In genomic region chr10:92849234-92849525, GRCh38 we compare ENCODE assay signal across 8 cellular contexts. TPM values are rescaled to one million over a fixed set of nuclear protein-coding genes. Genes with fewer than 3 reads are reported as not detected.
DNase-seq lines count a peak whose midpoint lies in the region; ATAC-seq and TF ChIP-seq lines count a peak whose summit lies in the region.

No MANE protein-coding gene starts in this region.

- ATAC-seq in left cardiac atrium (no peak), GM18498 (IDR thresholded peaks at IDR 0.05; ENCODE audit: unreplicated experiment) (no peak)

- TF ChIP-seq POLR2A in thyroid gland (IDR thresholded peaks at IDR 0.05) = no peak

- intact Hi-C loops in left ventricle myocardium inferior (cut with micrococcal nuclease) = no loop called here
- intact Hi-C loops in left cardiac atrium (cut with DNase I) = loop anchor here in 1 of 2 donors (5.0 kb wide), 1 partner anchor 33 kb away; no protein-coding TSS in a partner anchor
- intact Hi-C loops in activated T-helper 1 cell treated with anti-CD3 and anti-CD28 coated beads, Interleukin-12 subunit alpha, Interleukin-12 subunit beta, Interleukin-2, Interleukin-4 antibody, amounts not matched to agents 30 ng/mL and 10 ng/mL and 1 ng/mL, durations not matched to agents 14 hours and 24 hours and 36 hours (cut with micrococcal nuclease) = loop anchor here (2.0 to 10.0 kb wide), 8 partner anchors 158 to 1054 kb away; partner anchors contain the start of genes CEP55, CPEB3, FRA10AC1 and KIF11
- intact Hi-C loops in thyroid gland (cut with DNase I) = no loop called here

- no peak for DNase-seq in left ventricle myocardium inferior
- DNase-seq in left cardiac atrium = no peak
- no peak for DNase-seq in activated T-helper 1 cell treated with anti-CD3 and anti-CD28 coated beads, Interleukin-12 subunit alpha, Interleukin-12 subunit beta, Interleukin-2, Interleukin-4 antibody, amounts not matched to agents 30 ng/mL and 10 ng/mL and 1 ng/mL, durations not matched to agents 14 hours and 24 hours and 36 hours (ENCODE audit: low spot score)
- DNase-seq in thyroid gland = no peak
- no peak for DNase-seq in UCSD-AML1 (lab: John Stamatoyannopoulos, UW; ENCODE audit: unreplicated experiment)
- DNase-seq in central memory CD4-positive, alpha-beta T cell = no peak

- H3K36me3 Mint-ChIP-seq in activated T-helper 1 cell treated with anti-CD3 and anti-CD28 coated beads, Interleukin-12 subunit alpha, Interleukin-12 subunit beta, Interleukin-2, Interleukin-4 antibody, amounts not matched to agents 30 ng/mL and 10 ng/mL and 1 ng/mL, durations not matched to agents 14 hours and 24 hours and 36 hours (ENCODE audit: low read depth) = peaks cover 4% of the 10 kb centered on the region

- peaks cover 2% of the 10 kb centered on the region for H3K27me3 Mint-ChIP-seq in activated T-helper 1 cell treated with anti-CD3 and anti-CD28 coated beads, Interleukin-12 subunit alpha, Interleukin-12 subunit beta, Interleukin-2, Interleukin-4 antibody, amounts not matched to agents 30 ng/mL and 10 ng/mL and 1 ng/mL, durations not matched to agents 14 hours and 24 hours and 36 hours (ENCODE audit: insufficient read depth)

- peak overlapping the region; percentile 83 for H3K27ac Mint-ChIP-seq in activated T-helper 1 cell treated with anti-CD3 and anti-CD28 coated beads, Interleukin-12 subunit alpha, Interleukin-12 subunit beta, Interleukin-2, Interleukin-4 antibody, amounts not matched to agents 30 ng/mL and 10 ng/mL and 1 ng/mL, durations not matched to agents 14 hours and 24 hours and 36 hours

- H3K4me1 ChIP-seq in left ventricle myocardium inferior = peaks cover 24% of the 10 kb centered on the region
- H3K4me1 ChIP-seq in thyroid gland = peaks cover 13 to 20% of the 10 kb centered on the region in 2 donors

- H3K9me3 ChIP-seq in left ventricle myocardium inferior (replicated peaks) (no peaks in the 10 kb centered on the region), thyroid gland (no peaks in the 10 kb centered on the region)

- H3K27me3 ChIP-seq in left ventricle myocardium inferior (ENCODE audit: low read depth) (no peaks in the 10 kb centered on the region), layer of hippocampus (ENCODE audit: control insufficient read depth, insufficient read depth, low read length) (no peaks in the 10 kb centered on the region), thyroid gland (no peaks in the 10 kb centered on the region)

- H3K9me3 Mint-ChIP-seq in activated T-helper 1 cell treated with anti-CD3 and anti-CD28 coated beads, Interleukin-12 subunit alpha, Interleukin-12 subunit beta, Interleukin-2, Interleukin-4 antibody, amounts not matched to agents 30 ng/mL and 10 ng/mL and 1 ng/mL, durations not matched to agents 14 hours and 24 hours and 36 hours = no peaks in the 10 kb centered on the region

- peak overlapping the region; percentile 88 for H3K4me3 Mint-ChIP-seq in activated T-helper 1 cell treated with anti-CD3 and anti-CD28 coated beads, Interleukin-12 subunit alpha, Interleukin-12 subunit beta, Interleukin-2, Interleukin-4 antibody, amounts not matched to agents 30 ng/mL and 10 ng/mL and 1 ng/mL, durations not matched to agents 14 hours and 24 hours and 36 hours

- peak overlapping the region; percentile 94 for H3K4me3 ChIP-seq in left ventricle myocardium inferior
- peak overlapping the region; percentile 52 to 86 (median 72) for H3K4me3 ChIP-seq in thyroid gland (replicated peaks in 1 of 3)

- peak overlapping the region; percentile 96 for H3K27ac ChIP-seq in left ventricle myocardium inferior (replicated peaks)
- peak overlapping the region; percentile 73 for H3K27ac ChIP-seq in layer of hippocampus (ENCODE audit: low read depth, low read length)
- peak overlapping the region in 2 of 3 donors; percentile 81 to 90 for H3K27ac ChIP-seq in thyroid gland

- H3K4me1 Mint-ChIP-seq in activated T-helper 1 cell treated with anti-CD3 and anti-CD28 coated beads, Interleukin-12 subunit alpha, Interleukin-12 subunit beta, Interleukin-2, Interleukin-4 antibody, amounts not matched to agents 30 ng/mL and 10 ng/mL and 1 ng/mL, durations not matched to agents 14 hours and 24 hours and 36 hours (ENCODE audit: low read depth) = peaks cover 38% of the 10 kb centered on the region

- TF ChIP-seq CTCF in left ventricle myocardium inferior (IDR thresholded peaks at IDR 0.05; ENCODE audit: borderline replicate concordance) = no peak
- no peak for TF ChIP-seq CTCF in thyroid gland (IDR thresholded peaks at IDR 0.05)

- WGBS in thyroid gland, 2 donors = 1 to 2% methylated on average over 7 of the region's 7 CpGs

- H3K36me3 ChIP-seq in left ventricle myocardium inferior (no peaks in the 10 kb centered on the region), thyroid gland (no peaks in the 10 kb centered on the region)

RNA-seq across cellular contexts. Expression of gene EXOC6, which starts 0.9 kb away (rescaled TPM):
- total RNA-seq in left ventricle myocardium inferior (17.2 TPM), left cardiac atrium (10 to 100 TPM in 1 of 2 donors, 1 to 10 TPM in 1; 9.7 to 13.4 TPM), thyroid gland (10 to 100 TPM; 51.6 to 74.0 (median 61.1) TPM)
- total RNA-seq in activated T-helper 1 cell treated with anti-CD3 and anti-CD28 coated beads, Interleukin-12 subunit alpha, Interleukin-12 subunit beta, Interleukin-2, Interleukin-4 antibody, amounts not matched to agents 30 ng/mL and 10 ng/mL and 1 ng/mL, durations not matched to agents 14 hours and 24 hours and 36 hours = 13.5 TPM in 2 replicates
